Comparison of ENCODE assay signal across 24 cellular contexts in the genomic region with DNA sequence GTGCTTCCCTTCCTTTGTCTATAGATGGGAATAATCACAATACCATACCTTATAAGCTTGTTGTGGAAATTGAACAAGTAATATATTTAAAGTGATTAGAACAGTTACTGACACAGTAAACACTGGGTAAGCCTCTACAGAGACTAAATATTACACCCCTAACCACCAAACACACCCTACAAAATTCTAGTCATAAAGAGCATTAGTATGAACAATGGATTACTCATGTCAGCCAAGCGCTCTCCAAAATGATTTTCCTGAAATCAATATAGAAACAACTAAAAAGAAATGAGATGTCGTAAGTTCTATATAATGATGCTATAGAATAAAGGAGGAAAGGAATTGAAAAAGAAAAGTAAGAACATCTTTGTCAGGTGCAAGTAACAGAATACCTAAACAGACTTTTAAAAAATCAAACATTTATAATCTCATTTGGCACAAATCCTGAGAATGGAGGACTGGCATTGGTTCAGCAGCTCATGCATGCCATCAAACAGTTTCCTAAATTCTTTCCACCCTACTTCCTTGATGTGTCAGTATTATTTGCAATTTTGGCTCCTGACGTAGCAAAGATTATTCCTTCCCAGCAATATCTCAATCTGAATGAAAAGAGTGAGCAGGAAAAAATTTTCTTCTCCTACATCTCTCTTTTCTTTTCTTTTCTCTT.
DNase-seq lines count a peak whose midpoint lies in the region; ATAC-seq and TF ChIP-seq lines count a peak whose summit lies in the region.
"Had no signal": no experiment of that assay in that cellular context is flagged by ENCODE, and none has a peak within 500 bp of the region (broad histone marks: within the 10 kb centered on the region; RNA-seq: fewer than 3 reads in every experiment).

No MANE protein-coding gene starts in this region.

- H3K27ac Mint-ChIP-seq in activated T-cell treated with anti-CD3 and anti-CD28 coated beads, Interleukin-2, amount 50 U/mL, for 72 hours = no peak overlapping the region
- no peak overlapping the region for H3K27ac Mint-ChIP-seq in stimulated activated effector memory CD8-positive, alpha-beta T cell treated with anti-CD3 and anti-CD28 coated beads, Interleukin-12 subunit alpha, Interleukin-12 subunit beta, amount 100 ng/mL, for 72 hours
- H3K27ac Mint-ChIP-seq: CD8-positive, alpha-beta T cell had no signal

- no peak overlapping the region for H3K27ac ChIP-seq in RWPE2 (ENCODE audit: poor library complexity, severe bottlenecking)
- peak overlapping the region; percentile 58 for H3K27ac ChIP-seq in epithelial cell of prostate
- H3K27ac ChIP-seq: Peyer's patch had no signal

- peaks cover 20% of the 10 kb centered on the region for H3K27me3 Mint-ChIP-seq in activated T-cell treated with anti-CD3 and anti-CD28 coated beads, Interleukin-2, amount 50 U/mL, for 72 hours (ENCODE audit: low read depth)

- H3K36me3 Mint-ChIP-seq in activated T-cell treated with anti-CD3 and anti-CD28 coated beads, Interleukin-2, amount 50 U/mL, for 72 hours (ENCODE audit: insufficient read depth in 2 of 2) = no peaks in the 10 kb centered on the region
- no peaks in the 10 kb centered on the region for H3K36me3 Mint-ChIP-seq in stimulated activated effector memory CD8-positive, alpha-beta T cell treated with anti-CD3 and anti-CD28 coated beads, Interleukin-12 subunit alpha, Interleukin-12 subunit beta, amount 100 ng/mL, for 72 hours
- H3K36me3 Mint-ChIP-seq: CD8-positive, alpha-beta T cell had no signal

- no peaks in the 10 kb centered on the region for H3K27me3 ChIP-seq in RWPE2 (ENCODE audit: insufficient read depth, poor library complexity, severe bottlenecking)
- H3K27me3 ChIP-seq: Peyer's patch had no signal

- H3K9me3 ChIP-seq in RWPE2 (ENCODE audit: severe bottlenecking) = no peaks in the 10 kb centered on the region
- H3K9me3 ChIP-seq: Peyer's patch had no signal

- peak; percentile 60 to 72 for ATAC-seq in activated T-cell treated with anti-CD3 and anti-CD28 coated beads, Interleukin-2, amount 50 U/mL, for 72 hours (replicated peaks in 1 of 2)
- ATAC-seq in RWPE2 (ENCODE audit: low read depth) = peak; percentile 38; the same call in 1 of the 3 replicates
- ATAC-seq in stimulated activated effector memory CD8-positive, alpha-beta T cell treated with anti-CD3 and anti-CD28 coated beads, Interleukin-12 subunit alpha, Interleukin-12 subunit beta, amount 100 ng/mL, for 72 hours = peak; percentile 55
- ATAC-seq in GM18520 (IDR thresholded peaks at IDR 0.05; ENCODE audit: unreplicated experiment) = no peak
- ATAC-seq: CD8-positive, alpha-beta T cell; K562 had no signal

- H3K9me3 Mint-ChIP-seq in activated T-cell treated with anti-CD3 and anti-CD28 coated beads, Interleukin-2, amount 50 U/mL, for 72 hours = no peaks in the 10 kb centered on the region
- H3K9me3 Mint-ChIP-seq in stimulated activated effector memory CD8-positive, alpha-beta T cell treated with anti-CD3 and anti-CD28 coated beads, Interleukin-12 subunit alpha, Interleukin-12 subunit beta, amount 100 ng/mL, for 72 hours = no peaks in the 10 kb centered on the region
- H3K9me3 Mint-ChIP-seq: CD8-positive, alpha-beta T cell had no signal

- no peak overlapping the region for H3K4me3 ChIP-seq in RWPE2 (ENCODE audit: severe bottlenecking)
- H3K4me3 ChIP-seq: K562, Peyer's patch had no signal

- H3K4me3 Mint-ChIP-seq in activated T-cell treated with anti-CD3 and anti-CD28 coated beads, Interleukin-2, amount 50 U/mL, for 72 hours = no peak overlapping the region
- no peak overlapping the region for H3K4me3 Mint-ChIP-seq in stimulated activated effector memory CD8-positive, alpha-beta T cell treated with anti-CD3 and anti-CD28 coated beads, Interleukin-12 subunit alpha, Interleukin-12 subunit beta, amount 100 ng/mL, for 72 hours
- H3K4me3 Mint-ChIP-seq: CD8-positive, alpha-beta T cell had no signal

- H3K4me1 Mint-ChIP-seq in activated T-cell treated with anti-CD3 and anti-CD28 coated beads, Interleukin-2, amount 50 U/mL, for 72 hours (ENCODE audit: low read depth) = peaks cover 8% of the 10 kb centered on the region
- H3K4me1 Mint-ChIP-seq in stimulated activated effector memory CD8-positive, alpha-beta T cell treated with anti-CD3 and anti-CD28 coated beads, Interleukin-12 subunit alpha, Interleukin-12 subunit beta, amount 100 ng/mL, for 72 hours = peaks cover 6% of the 10 kb centered on the region

- no peak for TF ChIP-seq CTCF in RWPE2 (IDR thresholded peaks at IDR 0.05; ENCODE audit: poor library complexity, severe bottlenecking)

- peaks cover 17% of the 10 kb centered on the region for H3K4me1 ChIP-seq in RWPE2 (ENCODE audit: insufficient read depth, poor library complexity, severe bottlenecking)

- DNase-seq in activated T-cell treated with anti-CD3 and anti-CD28 coated beads, Interleukin-2, amount 50 U/mL, for 72 hours = no peak
- DNase-seq in activated T-cell treated with anti-CD3 and anti-CD28 coated beads for 4 hours (no peak), RWPE2 (ENCODE audit: low spot score) (no peak), epithelial cell of prostate (ENCODE audit: low read depth, low spot score) (peak; percentile 46), NCI-H2107 (lab: John Stamatoyannopoulos, UW) (no peak)
- no peak for DNase-seq in stimulated activated effector memory CD8-positive, alpha-beta T cell treated with anti-CD3 and anti-CD28 coated beads, Interleukin-12 subunit alpha, Interleukin-12 subunit beta, amount 100 ng/mL, for 72 hours (ENCODE audit: low spot score in 2 of 2)
- DNase-seq in NK-92 treated with Interleukin-12 subunit alpha and Interleukin-12 subunit beta, amount 100 ng/mL, for 24 hours (lab: John Stamatoyannopoulos, UW) = no peak
- DNase-seq: 8988T; AML-193; C1 segment of cervical spinal cord; CD8-positive, alpha-beta T cell; DMS153; GOT3; HCEC 1CT; NCI-H1092; NCI-H1436; NCI-H187 treated with DMSO at 0.1 percent for 48 hours; NCI-H2227 treated with DMSO at 0.1 percent for 48 hours; NCI-H510A; NCI-H774; Peyer's patch; Right ventricle myocardium superior had no signal

- no peaks in the 10 kb centered on the region for H3K36me3 ChIP-seq in RWPE2 (ENCODE audit: low read depth)
- H3K36me3 ChIP-seq: Peyer's patch had no signal
